In the genomic region with DNA sequence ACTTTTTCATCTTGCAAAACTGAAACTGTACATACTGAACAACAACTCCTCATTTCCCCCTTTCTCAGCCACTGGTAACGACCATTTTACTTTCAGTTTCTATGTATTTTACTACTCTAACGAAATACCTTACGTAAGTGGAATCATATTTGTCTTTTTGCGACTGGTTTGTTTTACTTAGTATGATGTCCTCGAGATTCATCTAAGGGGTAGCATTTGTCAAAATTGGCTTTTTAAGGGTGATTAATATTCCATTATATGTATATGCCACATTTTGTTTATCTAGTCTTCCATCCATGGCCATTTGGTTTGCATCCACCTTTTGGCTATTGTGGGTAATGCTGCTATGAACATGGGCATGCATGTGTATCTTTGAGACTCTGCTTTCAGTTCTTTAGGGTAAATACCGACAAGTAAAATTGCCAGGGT, we compare ENCODE assay signal across 10 cellular contexts. TPM values are rescaled to one million over a fixed set of nuclear protein-coding genes. Genes with fewer than 3 reads are reported as not detected.
A peak's percentile ranks its signal among the peaks of the same experiment; 100 is the strongest.
DNase-seq lines count a peak whose midpoint lies in the region; ATAC-seq and TF ChIP-seq lines count a peak whose summit lies in the region.
"Had no signal": no experiment of that assay in that cellular context is flagged by ENCODE, and none has a peak within 500 bp of the region (broad histone marks: within the 10 kb centered on the region; RNA-seq: fewer than 3 reads in every experiment).

No MANE protein-coding gene starts in this region.

- no peaks in the 10 kb centered on the region for H3K27me3 ChIP-seq in OCI-LY1 (ENCODE audit: insufficient read depth, low read length)

- H3F3A ChIP-seq in OCI-LY1 (ENCODE audit: insufficient read depth, low read length) = 0 out of 2 replicates have a peak, but pooled peaks cover 3% of the 10 kb centered on the region

- H4K20me1 ChIP-seq in OCI-LY1 (ENCODE audit: insufficient read depth, low read length) = no peaks in the 10 kb centered on the region

- DNase-seq in lung microvascular endothelial cell (ENCODE audit: low read depth in 2 of 2) (peak; percentile 45 to 57), DMS79 treated with DMSO at 0.1 percent for 48 hours (lab: John Stamatoyannopoulos, UW) (no peak), activated gamma-delta T cell (lab: John Stamatoyannopoulos, UW) (no peak)
- no peak for DNase-seq in stimulated activated CD4-positive, alpha-beta T cell treated with anti-CD3 and anti-CD28 coated beads, Interleukin-4, amount 100 ng/mL, for 1 hour
- DNase-seq: aorta, NCI-H146 had no signal

- H3K9ac ChIP-seq in OCI-LY1 (ENCODE audit: low read length) = no peak overlapping the region

- no peaks in the 10 kb centered on the region for H3K9me3 ChIP-seq in OCI-LY1 (ENCODE audit: low read length)

- no peak overlapping the region for H2AFZ ChIP-seq in OCI-LY1 (ENCODE audit: low read length)

- peaks cover 96% of the 10 kb centered on the region for H3K36me3 ChIP-seq in OCI-LY1 (ENCODE audit: insufficient read depth, low read length)

- H3K4me2 ChIP-seq in OCI-LY1 (ENCODE audit: low read length) = peak overlapping the region; percentile 46

- H3K4me3 ChIP-seq in OCI-LY1 (ENCODE audit: low read depth, low read length, poor library complexity, severe bottlenecking) = peak overlapping the region; percentile 29

- peak; percentile 29; the same call in 1 of the 3 replicates for TF ChIP-seq CTCF in GM12872 (IDR thresholded peaks at IDR 0.05; ENCODE audit: insufficient read depth, low read depth, low read length)
- TF ChIP-seq CTCF in OCI-LY1 (IDR thresholded peaks at IDR 0.05; ENCODE audit: low read length) = peak; percentile 9; the same call in 1 of the 2 replicates

- H3K9me2 ChIP-seq in OCI-LY1 (ENCODE audit: low read depth, low read length) = no peaks in the 10 kb centered on the region

- H3K27ac ChIP-seq in OCI-LY1 (ENCODE audit: low read depth, low read length, poor library complexity, severe bottlenecking) = peak overlapping the region; percentile 74

- H3K79me2 ChIP-seq in OCI-LY1 (ENCODE audit: insufficient read depth, low read length) = peaks cover 7% of the 10 kb centered on the region; the same call in 1 of the 2 replicates

- ATAC-seq in GM21825 (IDR thresholded peaks at IDR 0.05; ENCODE audit: unreplicated experiment) (peak; percentile 50), HG03039 (IDR thresholded peaks at IDR 0.05; ENCODE audit: unreplicated experiment) (no peak)

- H3K4me1 ChIP-seq in OCI-LY1 (ENCODE audit: insufficient read depth, low read length, severe bottlenecking) = peaks cover 55% of the 10 kb centered on the region

RNA-seq across cellular contexts. Expression of gene KPNB1, which starts 10.4 kb away (rescaled TPM):
- 167 and 179 TPM in 2 replicates for total RNA-seq in lung microvascular endothelial cell

RNA-seq across cellular contexts. Expression of gene TBKBP1, which starts 33.9 kb away (rescaled TPM):
- 5.6 and 5.7 TPM in 2 replicates for total RNA-seq in lung microvascular endothelial cell

Comparison
In these comparisons a context has a peak if more than half of its experiments do, and no peak if none do; other contexts are left out.
1. DNase-seq: peak in lung microvascular endothelial cell (2 of 2); none in stimulated activated CD4-positive, alpha-beta T cell treated with anti-CD3 and anti-CD28 coated beads, Interleukin-4, amount 100 ng/mL, for 1 hour (single experiment), DMS79 treated with DMSO at 0.1 percent for 48 hours (single experiment) and activated gamma-delta T cell (single experiment).